Comparison of ENCODE assay signal across 18 cellular contexts in genomic region chr13:87855553-87855952, GRCh38.
A peak's percentile ranks its signal among the peaks of the same experiment; 100 is the strongest.
DNase-seq lines count a peak whose midpoint lies in the region; ATAC-seq and FAIRE-seq lines count a peak whose summit lies in the region.
"Had no signal": no experiment of that assay in that cellular context is flagged by ENCODE, and none has a peak within 500 bp of the region (broad histone marks: within the 10 kb centered on the region; RNA-seq: fewer than 3 reads in every experiment).

No MANE protein-coding gene starts in this region.

- H3K27me3 ChIP-seq in small intestine (ENCODE audit: control insufficient read depth in 2 of 2, insufficient read depth in 2 of 2, low read length in 2 of 2), result no peaks in the 10 kb centered on the region

- no peak for DNase-seq in small intestine
- DNase-seq in activated T-helper 1 cell treated with anti-CD3 and anti-CD28 coated beads, Interleukin-12 subunit alpha, Interleukin-12 subunit beta, Interleukin-2, Interleukin-4 antibody, amounts not matched to agents 30 ng/mL and 10 ng/mL and 1 ng/mL, durations not matched to agents 14 hours and 24 hours and 36 hours (ENCODE audit: low spot score), result no peak
- DNase-seq in activated CD4-positive, alpha-beta T cell treated with anti-CD3 and anti-CD28 coated beads, Interleukin-2, amount 50 U/mL, for 4 hours, result no peak
- DNase-seq: 8988T; C1 segment of cervical spinal cord; Calu3; CD4-positive, alpha-beta memory T cell; COR-L47; DMS53; DMS79 treated with DMSO at 0.1 percent for 48 hours; GOT3; HFFc6 had no signal

- no peak for ATAC-seq in GM18909 (IDR thresholded peaks at IDR 0.05; ENCODE audit: poor library complexity, unreplicated experiment)

- no peaks in the 10 kb centered on the region for H3K36me3 ChIP-seq in small intestine (ENCODE audit: control insufficient read depth in 2 of 2, insufficient read depth in 2 of 2, low read length in 2 of 2)
- H3K36me3 ChIP-seq: HAP-1 had no signal

- no peaks in the 10 kb centered on the region for H3K36me3 Mint-ChIP-seq in activated T-helper 1 cell treated with anti-CD3 and anti-CD28 coated beads, Interleukin-12 subunit alpha, Interleukin-12 subunit beta, Interleukin-2, Interleukin-4 antibody, amounts not matched to agents 30 ng/mL and 10 ng/mL and 1 ng/mL, durations not matched to agents 14 hours and 24 hours and 36 hours (ENCODE audit: low read depth)
- H3K36me3 Mint-ChIP-seq: CD4-positive, alpha-beta memory T cell had no signal

- FAIRE-seq in G401.6 (lab: Jason Lieb, UNC) (peak; percentile 83), TTC549 (lab: Jason Lieb, UNC) (peak; percentile 78), endometrium (lab: Jason Lieb, UNC) (peak; percentile 64), small intestine (lab: Jason Lieb, UNC) (peak; percentile 15)
- FAIRE-seq: GM12892 had no signal

- no peaks in the 10 kb centered on the region for H3K4me1 ChIP-seq in small intestine (ENCODE audit: control insufficient read depth in 2 of 2, insufficient read depth in 1 of 2, low read depth in 1 of 2, low read length in 1 of 2)
- H3K4me1 ChIP-seq: HAP-1 had no signal

- intact Hi-C loops in activated T-helper 1 cell treated with anti-CD3 and anti-CD28 coated beads, Interleukin-12 subunit alpha, Interleukin-12 subunit beta, Interleukin-2, Interleukin-4 antibody, amounts not matched to agents 30 ng/mL and 10 ng/mL and 1 ng/mL, durations not matched to agents 14 hours and 24 hours and 36 hours (cut with micrococcal nuclease), result no loop called here

- 15 to 62% (median 29%) methylated on average over 2 of the region's 2 CpGs for WGBS in small intestine, 3 donors

- no peak overlapping the region for H3K4me3 ChIP-seq in small intestine (ENCODE audit: low read depth in 1 of 2, low read length in 2 of 2)
- H3K4me3 ChIP-seq: HAP-1 had no signal

- no peak overlapping the region for H3K27ac ChIP-seq in small intestine (ENCODE audit: low read depth in 1 of 2, low read length in 1 of 2)

- H3K9me3 Mint-ChIP-seq in activated T-helper 1 cell treated with anti-CD3 and anti-CD28 coated beads, Interleukin-12 subunit alpha, Interleukin-12 subunit beta, Interleukin-2, Interleukin-4 antibody, amounts not matched to agents 30 ng/mL and 10 ng/mL and 1 ng/mL, durations not matched to agents 14 hours and 24 hours and 36 hours, result peaks cover 31% of the 10 kb centered on the region

- H3K27ac Mint-ChIP-seq in activated T-helper 1 cell treated with anti-CD3 and anti-CD28 coated beads, Interleukin-12 subunit alpha, Interleukin-12 subunit beta, Interleukin-2, Interleukin-4 antibody, amounts not matched to agents 30 ng/mL and 10 ng/mL and 1 ng/mL, durations not matched to agents 14 hours and 24 hours and 36 hours, result no peak overlapping the region
- H3K27ac Mint-ChIP-seq: CD4-positive, alpha-beta memory T cell; HFFc6 had no signal

- H3K27me3 Mint-ChIP-seq in activated T-helper 1 cell treated with anti-CD3 and anti-CD28 coated beads, Interleukin-12 subunit alpha, Interleukin-12 subunit beta, Interleukin-2, Interleukin-4 antibody, amounts not matched to agents 30 ng/mL and 10 ng/mL and 1 ng/mL, durations not matched to agents 14 hours and 24 hours and 36 hours (ENCODE audit: insufficient read depth), result no peaks in the 10 kb centered on the region
- H3K27me3 Mint-ChIP-seq: CD4-positive, alpha-beta memory T cell had no signal

- no peaks in the 10 kb centered on the region for H3K9me3 ChIP-seq in small intestine (ENCODE audit: control insufficient read depth, low read depth)
- H3K9me3 ChIP-seq: HAP-1 had no signal

- no peaks in the 10 kb centered on the region for H3K4me1 Mint-ChIP-seq in activated T-helper 1 cell treated with anti-CD3 and anti-CD28 coated beads, Interleukin-12 subunit alpha, Interleukin-12 subunit beta, Interleukin-2, Interleukin-4 antibody, amounts not matched to agents 30 ng/mL and 10 ng/mL and 1 ng/mL, durations not matched to agents 14 hours and 24 hours and 36 hours (ENCODE audit: low read depth)
- H3K4me1 Mint-ChIP-seq: CD4-positive, alpha-beta memory T cell had no signal

- H3K4me3 Mint-ChIP-seq in activated T-helper 1 cell treated with anti-CD3 and anti-CD28 coated beads, Interleukin-12 subunit alpha, Interleukin-12 subunit beta, Interleukin-2, Interleukin-4 antibody, amounts not matched to agents 30 ng/mL and 10 ng/mL and 1 ng/mL, durations not matched to agents 14 hours and 24 hours and 36 hours, result no peak overlapping the region
- H3K4me3 Mint-ChIP-seq: CD4-positive, alpha-beta memory T cell; HFFc6 had no signal
